In the genomic region with DNA sequence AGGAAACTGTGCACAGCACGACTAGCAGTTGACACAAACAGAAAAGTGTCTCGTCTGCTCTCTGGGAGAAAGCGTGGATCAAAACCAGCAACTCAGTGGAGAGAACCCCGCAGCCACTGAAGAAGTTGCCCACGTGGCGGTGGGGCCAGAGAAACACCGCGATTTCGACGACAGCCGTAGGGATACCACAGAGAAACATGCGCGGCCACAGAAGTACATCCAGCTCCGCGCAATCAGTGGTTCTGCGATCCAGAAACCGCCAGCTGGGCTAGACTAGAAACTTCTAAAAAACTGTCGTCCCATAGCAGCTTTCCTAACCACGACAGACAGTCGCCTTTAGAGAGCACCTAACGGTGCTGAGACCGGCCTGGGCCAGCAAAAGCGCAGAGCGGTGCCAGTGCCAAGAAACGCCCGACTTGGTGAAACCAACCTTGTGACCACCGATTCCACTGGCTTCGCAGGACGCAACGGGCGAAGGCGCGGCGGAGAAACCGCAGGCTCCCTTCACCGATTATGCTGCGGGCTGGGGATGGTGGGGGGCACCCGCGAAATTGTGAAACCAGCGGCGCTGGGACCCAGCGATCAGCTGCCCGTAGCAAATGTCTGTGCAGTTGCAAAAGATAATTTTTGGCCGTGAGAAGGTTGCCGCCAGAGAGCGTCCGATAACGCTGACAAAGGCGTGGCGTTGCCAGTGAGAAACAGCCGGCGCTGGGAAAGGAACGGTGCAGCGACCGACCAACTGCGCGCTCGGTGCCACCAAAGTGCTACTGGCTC, we compare ENCODE assay signal across 8 cellular contexts. TPM values are rescaled to one million over a fixed set of nuclear protein-coding genes. Genes with fewer than 3 reads are reported as not detected.
DNase-seq lines count a peak whose midpoint lies in the region; ATAC-seq lines count a peak whose summit lies in the region.

No MANE protein-coding gene starts in this region.

- ATAC-seq in GM19397 (IDR thresholded peaks at IDR 0.05; ENCODE audit: unreplicated experiment), result peak; percentile 28
- ATAC-seq in HG03521 (IDR thresholded peaks at IDR 0.05; ENCODE audit: unreplicated experiment), result peak; percentile 16
- peak; percentile 8 to 15 for ATAC-seq in naive thymus-derived CD8-positive, alpha-beta T cell

- H3K4me1 ChIP-seq in esophagus (ENCODE audit: control insufficient read depth in 2 of 2, insufficient read depth in 2 of 2, low read length in 1 of 2), result peaks cover 0 to 2% of the 10 kb centered on the region in 2 donors

- WGBS in esophagus, 2 donors, result 1% methylated on average over 58 of the region's 58 CpGs

- peaks cover 0 to 6% (median 0%) of the 10 kb centered on the region in 9 donors for H3K9me3 Mint-ChIP-seq in naive thymus-derived CD8-positive, alpha-beta T cell

- peak overlapping the region; percentile 96 to 100 (median 99) for H3K27ac Mint-ChIP-seq in naive thymus-derived CD8-positive, alpha-beta T cell

- H3K36me3 ChIP-seq in esophagus (ENCODE audit: control insufficient read depth in 2 of 2, insufficient read depth in 2 of 2, low read length in 1 of 2), result peaks cover 0 to 2% of the 10 kb centered on the region in 2 donors

- peak overlapping the region; percentile 66 to 75 for H3K4me3 ChIP-seq in esophagus (ENCODE audit: low read depth in 1 of 2, low read length in 2 of 2)

- no peaks in the 10 kb centered on the region for H3K27me3 ChIP-seq in esophagus (ENCODE audit: control insufficient read depth in 1 of 2, insufficient read depth in 2 of 2, low read length in 2 of 2)

- DNase-seq in COLO668 (lab: John Stamatoyannopoulos, UW; ENCODE audit: unreplicated experiment) (peak; percentile 65), NOMO-1 treated with dmso at 0.1 percent for 144 hours (lab: John Stamatoyannopoulos, UW; ENCODE audit: unreplicated experiment) (peak; percentile 96), activated T-cell treated with anti-CD3 and anti-CD28 coated beads for 24 hours (ENCODE audit: low read depth) (peak; percentile 45)
- DNase-seq in naive thymus-derived CD8-positive, alpha-beta T cell, result peak; percentile 45 to 88 (median 66)

- H3K27ac ChIP-seq in esophagus (ENCODE audit: low read depth in 2 of 2, low read length in 1 of 2) (peak overlapping the region; percentile 85 to 94), temporal lobe (ENCODE audit: low read depth, low read length) (peak overlapping the region; percentile 91)

- H3K36me3 Mint-ChIP-seq in naive thymus-derived CD8-positive, alpha-beta T cell, result peaks cover 0 to 16% (median 15%) of the 10 kb centered on the region in 3 donors

- POLR2A ChIA-PET in naive thymus-derived CD8-positive, alpha-beta T cell (lab: Charles Lee), result interaction anchor here (0.5 to 12.3 kb wide), 21 partner anchors 9 to 1139 kb away, joined by 3 to 904 read pairs (median 30); partner anchors contain the start of genes HMGCS1, NNT, RIMOC1 and TMEM267

- H3K9me3 ChIP-seq in esophagus (ENCODE audit: control insufficient read depth in 2 of 2, insufficient read depth in 1 of 2, low read depth in 1 of 2, low read length in 1 of 2), result peaks cover 0 to 4% of the 10 kb centered on the region in 2 donors

- H3K4me3 Mint-ChIP-seq in naive thymus-derived CD8-positive, alpha-beta T cell, result peak overlapping the region; percentile 95 to 100 (median 98)

- peaks cover 18 to 48% (median 40%) of the 10 kb centered on the region in 4 donors for H3K4me1 Mint-ChIP-seq in naive thymus-derived CD8-positive, alpha-beta T cell

- H3K27me3 Mint-ChIP-seq in naive thymus-derived CD8-positive, alpha-beta T cell, result no peaks in the 10 kb centered on the region

RNA-seq across cellular contexts. Expression of gene ANXA2R, which starts 2.7 kb away (rescaled TPM):
- 1 to 10 TPM; 2.3 to 2.4 TPM for polyA plus RNA-seq in esophagus
- 10 to 100 TPM; 65.9 to 72.7 TPM for total RNA-seq in naive thymus-derived CD8-positive, alpha-beta T cell
- 10 to 100 TPM; 51.5 to 69.8 (median 54.8) TPM for polyA plus RNA-seq in naive thymus-derived CD8-positive, alpha-beta T cell
- total RNA-seq in temporal lobe, result 0.49 TPM

Comparison
In these comparisons a context has a peak if more than half of its experiments do, and no peak if none do; other contexts are left out.
1. Peak in every context shown above with its lines: DNase-seq, ATAC-seq, H3K4me3 ChIP-seq and H3K27ac ChIP-seq.
2. DNase-seq: peak in every context shown above with its lines; median percentile 96 in NOMO-1 treated with dmso at 0.1 percent for 144 hours; 66 in naive thymus-derived CD8-positive, alpha-beta T cell; 65 in COLO668; 45 in activated T-cell treated with anti-CD3 and anti-CD28 coated beads for 24 hours.
3. RNA of gene ANXA2R, which starts 2.7 kb away (total RNA-seq): 65.9 to 72.7 TPM in naive thymus-derived CD8-positive, alpha-beta T cell; 0.49 TPM in temporal lobe (single experiment); every median in the first group is over 10 times any median in the second.